1 cellular context compared by ENCODE assay signal in the genomic region with DNA sequence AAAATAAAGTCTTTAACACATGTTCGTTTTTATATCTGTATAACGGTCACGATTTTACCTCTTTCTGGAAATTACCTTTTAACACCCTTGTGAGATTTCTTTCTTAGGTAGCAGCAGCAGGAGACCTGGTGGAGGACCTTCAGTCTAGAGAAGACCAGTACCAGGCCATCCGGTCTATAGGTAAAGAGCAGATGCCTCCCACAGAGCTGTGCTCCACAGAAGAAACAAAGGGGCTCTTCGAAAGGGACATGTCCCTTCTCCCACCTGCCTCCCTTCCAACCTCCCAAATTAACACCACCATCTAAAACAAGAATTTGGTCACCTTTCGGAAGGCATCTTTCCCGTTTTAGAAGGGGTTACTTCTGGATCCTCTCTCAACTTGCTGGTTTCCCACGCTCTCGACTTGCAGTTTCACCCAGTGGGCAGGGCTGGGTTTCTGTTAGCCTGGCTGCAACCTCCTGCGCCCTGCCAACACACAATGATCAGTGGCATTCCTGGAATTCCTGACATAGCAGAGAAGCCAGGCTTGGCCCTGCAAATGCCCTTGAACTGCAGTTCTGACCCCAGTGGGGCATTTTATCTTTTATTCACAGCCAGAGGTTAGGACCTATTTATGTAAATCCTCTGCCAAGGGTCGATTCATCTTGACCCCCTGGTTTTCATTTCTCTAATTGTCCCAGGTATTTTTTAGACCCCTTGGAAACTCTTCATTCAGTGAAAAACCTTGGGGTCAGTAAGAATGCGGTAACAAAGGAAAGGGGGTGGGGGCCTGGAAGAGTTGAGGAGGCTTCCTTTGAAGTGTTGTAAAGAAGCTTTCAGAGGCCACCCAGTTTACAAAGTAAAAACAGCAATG.
TF ChIP-seq lines count a peak whose summit lies in the region.

No MANE protein-coding gene starts in this region.

TF ChIP-seq in HepG2, 621 proteins besides CTCF, POLR2A, EP300 and RAD21 (continued from another document and continues in another):
- TF ChIP-seq ZNF629 (CRISPR knock-in tag; conservative IDR thresholded peaks at IDR 0.05) (0 out of 2 replicates have a peak, but pooled peaks have one; percentile 39), SALL1 (CRISPR knock-in tag; IDR thresholded peaks at IDR 0.05) (peak; percentile 88), FUBP1 (CRISPR knock-in tag; IDR thresholded peaks at IDR 0.05; ENCODE audit: borderline replicate concordance) (no peak), MYNN (CRISPR knock-in tag; IDR thresholded peaks at IDR 0.05; ENCODE audit: low read depth) (no peak), ZNF572 (CRISPR knock-in tag; IDR thresholded peaks at IDR 0.05) (no peak), ZNF782 (CRISPR knock-in tag; IDR thresholded peaks at IDR 0.05; ENCODE audit: borderline replicate concordance) (no peak), ZNF768 (CRISPR knock-in tag; IDR thresholded peaks at IDR 0.05) (no peak), NR2F1 (CRISPR knock-in tag; IDR thresholded peaks at IDR 0.05) (peak; percentile 72 to 95; a peak in 3 of 4 replicates), MLLT10 (CRISPR knock-in tag; IDR thresholded peaks at IDR 0.05) (no peak), AGO1 (IDR thresholded peaks at IDR 0.05; ENCODE audit: low read depth, low read length, poor library complexity, severe bottlenecking) (no peak), NAIF1 (CRISPR knock-in tag; IDR thresholded peaks at IDR 0.05; ENCODE audit: borderline replicate concordance) (no peak), ZNF33A (CRISPR knock-in tag; IDR thresholded peaks at IDR 0.05; ENCODE audit: borderline replicate concordance) (no peak), KDM6A (CRISPR knock-in tag; IDR thresholded peaks at IDR 0.05; ENCODE audit: low read depth) (peak; percentile 46; the same call in 1 of the 2 replicates), ZNF274 (CRISPR knock-in tag; IDR thresholded peaks at IDR 0.05) (no peak), NFKB2 (CRISPR knock-in tag; IDR thresholded peaks at IDR 0.05; ENCODE audit: borderline replicate concordance) (no peak), TCF12 (IDR thresholded peaks at IDR 0.05) (no peak), TCF12 (CRISPR knock-in tag; IDR thresholded peaks at IDR 0.05) (no peak), EHMT2 (IDR thresholded peaks at IDR 0.05; ENCODE audit: borderline replicate concordance, low read depth, low read length) (no peak), ZBTB21 (CRISPR knock-in tag; IDR thresholded peaks at IDR 0.05) (no peak), ZNF605 (CRISPR knock-in tag; IDR thresholded peaks at IDR 0.05) (no peak), ZNF337 (CRISPR knock-in tag; IDR thresholded peaks at IDR 0.05; ENCODE audit: borderline replicate concordance, low read depth) (no peak), ZNF567 (CRISPR knock-in tag; IDR thresholded peaks at IDR 0.05; ENCODE audit: borderline replicate concordance) (no peak), MAF1 (CRISPR knock-in tag; IDR thresholded peaks at IDR 0.05; ENCODE audit: borderline replicate concordance) (no peak), GABPA (IDR thresholded peaks at IDR 0.05; ENCODE audit: low read depth, low read length) (no peak), GABPA (CRISPR knock-in tag; IDR thresholded peaks at IDR 0.05; ENCODE audit: low read depth) (no peak), SMYD3 (CRISPR knock-in tag; IDR thresholded peaks at IDR 0.05) (0 out of 2 replicates have a peak, but pooled peaks have one; percentile 49), FOXM1 (CRISPR knock-in tag; IDR thresholded peaks at IDR 0.05) (no peak), PRDM10 (CRISPR knock-in tag; IDR thresholded peaks at IDR 0.05; ENCODE audit: low read depth) (no peak), ZNF124 (CRISPR knock-in tag; IDR thresholded peaks at IDR 0.05) (no peak), PAX8 (CRISPR knock-in tag; IDR thresholded peaks at IDR 0.05; ENCODE audit: borderline replicate concordance) (no peak), ZNF672 (CRISPR knock-in tag; IDR thresholded peaks at IDR 0.05) (no peak), SOX13 (IDR thresholded peaks at IDR 0.05) (no peak; the same call in 1 of the 2 replicates), SOX13 (CRISPR knock-in tag; conservative IDR thresholded peaks at IDR 0.05 in 1 of 2, IDR thresholded peaks at IDR 0.05 in 1 of 2) (peak in 1 of 2 experiments; percentile 89; a peak in 2 of 4 replicates), ZNF460 (CRISPR knock-in tag; IDR thresholded peaks at IDR 0.05; ENCODE audit: borderline replicate concordance) (no peak), PTBP1 (IDR thresholded peaks at IDR 0.05; ENCODE audit: low read depth, low read length, poor library complexity, severe bottlenecking) (no peak), ZNF597 (CRISPR knock-in tag; IDR thresholded peaks at IDR 0.05) (no peak), SETDB1 (CRISPR knock-in tag; IDR thresholded peaks at IDR 0.05; ENCODE audit: borderline replicate concordance) (no peak), MTF2 (CRISPR knock-in tag; IDR thresholded peaks at IDR 0.05; ENCODE audit: borderline replicate concordance) (no peak), ZSCAN31 (CRISPR knock-in tag; IDR thresholded peaks at IDR 0.05; ENCODE audit: low read depth) (peak; percentile 65; the same call in 1 of the 2 replicates), ZNF766 (CRISPR knock-in tag; IDR thresholded peaks at IDR 0.05; ENCODE audit: borderline replicate concordance) (no peak), ZNF564 (CRISPR knock-in tag; IDR thresholded peaks at IDR 0.05) (no peak; the same call in 1 of the 2 replicates)
- TF ChIP-seq, protein P1, sequence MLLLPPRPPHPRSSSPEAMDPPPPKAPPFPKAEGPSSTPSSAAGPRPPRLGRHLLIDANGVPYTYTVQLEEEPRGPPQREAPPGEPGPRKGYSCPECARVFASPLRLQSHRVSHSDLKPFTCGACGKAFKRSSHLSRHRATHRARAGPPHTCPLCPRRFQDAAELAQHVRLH (CRISPR knock-in tag; IDR thresholded peaks at IDR 0.05; ENCODE audit: borderline replicate concordance, low read depth): no peak
- TF ChIP-seq, protein P2, sequence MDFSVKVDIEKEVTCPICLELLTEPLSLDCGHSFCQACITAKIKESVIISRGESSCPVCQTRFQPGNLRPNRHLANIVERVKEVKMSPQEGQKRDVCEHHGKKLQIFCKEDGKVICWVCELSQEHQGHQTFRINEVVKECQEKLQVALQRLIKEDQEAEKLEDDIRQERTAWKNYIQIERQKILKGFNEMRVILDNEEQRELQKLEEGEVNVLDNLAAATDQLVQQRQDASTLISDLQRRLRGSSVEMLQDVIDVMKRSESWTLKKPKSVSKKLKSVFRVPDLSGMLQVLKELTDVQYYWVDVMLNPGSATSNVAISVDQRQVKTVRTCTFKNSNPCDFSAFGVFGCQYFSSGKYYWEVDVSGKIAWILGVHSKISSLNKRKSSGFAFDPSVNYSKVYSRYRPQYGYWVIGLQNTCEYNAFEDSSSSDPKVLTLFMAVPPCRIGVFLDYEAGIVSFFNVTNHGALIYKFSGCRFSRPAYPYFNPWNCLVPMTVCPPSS (IDR thresholded peaks at IDR 0.05): no peak
- TF ChIP-seq, protein P3, sequence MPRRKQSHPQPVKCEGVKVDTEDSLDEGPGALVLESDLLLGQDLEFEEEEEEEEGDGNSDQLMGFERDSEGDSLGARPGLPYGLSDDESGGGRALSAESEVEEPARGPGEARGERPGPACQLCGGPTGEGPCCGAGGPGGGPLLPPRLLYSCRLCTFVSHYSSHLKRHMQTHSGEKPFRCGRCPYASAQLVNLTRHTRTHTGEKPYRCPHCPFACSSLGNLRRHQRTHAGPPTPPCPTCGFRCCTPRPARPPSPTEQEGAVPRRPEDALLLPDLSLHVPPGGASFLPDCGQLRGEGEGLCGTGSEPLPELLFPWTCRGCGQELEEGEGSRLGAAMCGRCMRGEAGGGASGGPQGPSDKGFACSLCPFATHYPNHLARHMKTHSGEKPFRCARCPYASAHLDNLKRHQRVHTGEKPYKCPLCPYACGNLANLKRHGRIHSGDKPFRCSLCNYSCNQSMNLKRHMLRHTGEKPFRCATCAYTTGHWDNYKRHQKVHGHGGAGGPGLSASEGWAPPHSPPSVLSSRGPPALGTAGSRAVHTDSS (CRISPR knock-in tag; conservative IDR thresholded peaks at IDR 0.05): no peak
- TF ChIP-seq, protein P4, sequence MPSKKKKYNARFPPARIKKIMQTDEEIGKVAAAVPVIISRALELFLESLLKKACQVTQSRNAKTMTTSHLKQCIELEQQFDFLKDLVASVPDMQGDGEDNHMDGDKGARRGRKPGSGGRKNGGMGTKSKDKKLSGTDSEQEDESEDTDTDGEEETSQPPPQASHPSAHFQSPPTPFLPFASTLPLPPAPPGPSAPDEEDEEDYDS (CRISPR knock-in tag; IDR thresholded peaks at IDR 0.05): no peak; the same call in 1 of the 2 replicates
- TF ChIP-seq, protein P5, sequence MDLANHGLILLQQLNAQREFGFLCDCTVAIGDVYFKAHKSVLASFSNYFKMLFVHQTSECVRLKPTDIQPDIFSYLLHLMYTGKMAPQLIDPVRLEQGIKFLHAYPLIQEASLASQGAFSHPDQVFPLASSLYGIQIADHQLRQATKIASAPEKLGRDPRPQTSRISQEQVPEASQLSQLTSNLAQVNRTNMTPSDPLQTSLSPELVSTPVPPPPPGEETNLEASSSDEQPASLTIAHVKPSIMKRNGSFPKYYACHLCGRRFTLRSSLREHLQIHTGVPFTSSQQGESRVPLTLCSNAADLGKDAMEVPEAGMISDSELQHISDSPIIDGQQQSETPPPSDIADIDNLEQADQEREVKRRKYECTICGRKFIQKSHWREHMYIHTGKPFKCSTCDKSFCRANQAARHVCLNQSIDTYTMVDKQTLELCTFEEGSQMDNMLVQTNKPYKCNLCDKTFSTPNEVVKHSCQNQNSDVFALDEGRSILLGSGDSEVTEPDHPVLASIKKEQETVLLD (CRISPR knock-in tag; IDR thresholded peaks at IDR 0.05; ENCODE audit: low read depth): no peak
- TF ChIP-seq, protein P6, sequence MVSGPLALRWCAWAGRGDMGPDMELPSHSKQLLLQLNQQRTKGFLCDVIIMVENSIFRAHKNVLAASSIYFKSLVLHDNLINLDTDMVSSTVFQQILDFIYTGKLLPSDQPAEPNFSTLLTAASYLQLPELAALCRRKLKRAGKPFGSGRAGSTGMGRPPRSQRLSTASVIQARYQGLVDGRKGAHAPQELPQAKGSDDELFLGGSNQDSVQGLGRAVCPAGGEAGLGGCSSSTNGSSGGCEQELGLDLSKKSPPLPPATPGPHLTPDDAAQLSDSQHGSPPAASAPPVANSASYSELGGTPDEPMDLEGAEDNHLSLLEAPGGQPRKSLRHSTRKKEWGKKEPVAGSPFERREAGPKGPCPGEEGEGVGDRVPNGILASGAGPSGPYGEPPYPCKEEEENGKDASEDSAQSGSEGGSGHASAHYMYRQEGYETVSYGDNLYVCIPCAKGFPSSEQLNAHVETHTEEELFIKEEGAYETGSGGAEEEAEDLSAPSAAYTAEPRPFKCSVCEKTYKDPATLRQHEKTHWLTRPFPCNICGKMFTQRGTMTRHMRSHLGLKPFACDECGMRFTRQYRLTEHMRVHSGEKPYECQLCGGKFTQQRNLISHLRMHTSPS (CRISPR knock-in tag; IDR thresholded peaks at IDR 0.05; ENCODE audit: low read depth): peak; percentile 89
- TF ChIP-seq, protein P7, sequence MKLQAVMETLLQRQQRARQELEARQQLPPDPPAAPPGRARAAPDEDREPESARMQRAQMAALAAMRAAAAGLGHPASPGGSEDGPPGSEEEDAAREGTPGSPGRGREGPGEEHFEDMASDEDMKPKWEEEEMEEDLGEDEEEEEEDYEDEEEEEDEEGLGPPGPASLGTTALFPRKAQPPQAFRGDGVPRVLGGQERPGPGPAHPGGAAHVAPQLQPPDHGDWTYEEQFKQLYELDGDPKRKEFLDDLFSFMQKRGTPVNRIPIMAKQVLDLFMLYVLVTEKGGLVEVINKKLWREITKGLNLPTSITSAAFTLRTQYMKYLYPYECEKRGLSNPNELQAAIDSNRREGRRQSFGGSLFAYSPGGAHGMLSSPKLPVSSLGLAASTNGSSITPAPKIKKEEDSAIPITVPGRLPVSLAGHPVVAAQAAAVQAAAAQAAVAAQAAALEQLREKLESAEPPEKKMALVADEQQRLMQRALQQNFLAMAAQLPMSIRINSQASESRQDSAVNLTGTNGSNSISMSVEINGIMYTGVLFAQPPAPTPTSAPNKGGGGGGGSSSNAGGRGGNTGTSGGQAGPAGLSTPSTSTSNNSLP (IDR thresholded peaks at IDR 0.05; ENCODE audit: low read depth, low read length): peak; percentile 75
